21 cellular contexts compared by ENCODE assay signal in the genomic region with DNA sequence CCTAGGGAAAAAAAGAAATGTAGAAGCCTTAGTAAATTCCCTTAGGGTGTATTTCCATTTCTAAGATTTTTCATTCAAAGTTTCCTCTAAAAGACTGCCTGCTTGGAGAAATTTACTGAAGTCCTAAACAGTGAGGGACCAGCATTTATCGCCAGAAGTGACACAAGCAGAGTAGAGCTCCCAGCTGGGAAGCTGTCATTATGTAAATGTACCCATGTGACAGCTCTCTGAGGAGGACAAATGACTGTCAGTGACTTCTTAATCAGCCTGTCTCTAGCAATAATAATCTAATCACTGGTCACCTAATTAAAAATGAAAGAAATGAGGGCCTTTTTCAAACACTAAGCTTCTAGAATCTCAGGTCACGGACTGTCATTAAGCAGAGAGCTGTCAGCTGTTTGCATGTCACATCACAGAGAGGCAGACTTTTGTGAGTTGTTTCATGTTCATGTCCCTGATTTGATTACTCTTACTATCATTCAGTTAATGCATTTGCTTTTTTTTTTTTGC.
"Had no signal": no experiment of that assay in that cellular context is flagged by ENCODE, and none has a peak within 500 bp of the region (broad histone marks: within the 10 kb centered on the region; RNA-seq: fewer than 3 reads in every experiment).

No MANE protein-coding gene starts in this region.

- H3K9me3 Mint-ChIP-seq: activated naive CD4-positive, alpha-beta T cell treated with anti-CD3 and anti-CD28 coated beads, Interleukin-2, amount 50 U/mL, for 24 hours had no signal

- DNase-seq: activated gamma-delta T cell treated with Interleukin-2 at 50 U/mL for 16 hours; activated T-cell treated with anti-CD3 and anti-CD28 coated beads, Interleukin-2, amount 50 U/mL, for 1 hour; aorta; brain microvascular endothelial cell; dermis blood vessel endothelial cell; effector CD8-positive, alpha-beta T cell; erythroblast; foreskin fibroblast; immature natural killer cell; left ventricle myocardium inferior; nucleus accumbens; sigmoid colon; stimulated activated CD4-positive, alpha-beta T cell treated with anti-CD3 and anti-CD28 coated beads, Interleukin-2, amount 100 ng/mL, for 48 hours; stimulated activated CD8-positive, alpha-beta memory T cell treated with anti-CD3 and anti-CD28 coated beads, Interleukin-4, amount 100 ng/mL, for 48 hours; stimulated activated naive B cell treated with anti-CD40 and anti-IgM and Interleukin-4, amounts not matched to agents 10 μg/mL and 1 μg/mL and 100 μg/mL, for 72 hours; T-helper 1 cell; upper lobe of right lung had no signal

- H3K4me3 Mint-ChIP-seq: activated naive CD4-positive, alpha-beta T cell treated with anti-CD3 and anti-CD28 coated beads, Interleukin-2, amount 50 U/mL, for 24 hours; immature natural killer cell; nephron; stimulated activated naive B cell treated with anti-CD40 and anti-IgM and Interleukin-4, amounts not matched to agents 10 μg/mL and 1 μg/mL and 100 μg/mL, for 72 hours had no signal

- H2AFZ ChIP-seq: hepatocyte, parathyroid adenoma had no signal

- H3K4me1 ChIP-seq: left ventricle myocardium inferior, parathyroid adenoma, sigmoid colon, upper lobe of right lung had no signal

- H3K36me3 ChIP-seq: brain microvascular endothelial cell, left ventricle myocardium inferior, sigmoid colon, upper lobe of right lung had no signal

- H3K4me3 ChIP-seq: hepatocyte, left ventricle myocardium inferior, sigmoid colon, upper lobe of right lung had no signal

- H3K4me1 Mint-ChIP-seq: activated naive CD4-positive, alpha-beta T cell treated with anti-CD3 and anti-CD28 coated beads, Interleukin-2, amount 50 U/mL, for 24 hours; immature natural killer cell; nephron had no signal

- H3K36me3 Mint-ChIP-seq: immature natural killer cell had no signal

- H3K27ac Mint-ChIP-seq: activated naive CD4-positive, alpha-beta T cell treated with anti-CD3 and anti-CD28 coated beads, Interleukin-2, amount 50 U/mL, for 24 hours; immature natural killer cell; nephron; stimulated activated naive B cell treated with anti-CD40 and anti-IgM and Interleukin-4, amounts not matched to agents 10 μg/mL and 1 μg/mL and 100 μg/mL, for 72 hours had no signal

- H3K9me3 ChIP-seq: sigmoid colon, upper lobe of right lung had no signal

- ATAC-seq: stimulated activated naive B cell treated with anti-CD40 and anti-IgM and Interleukin-4, amounts not matched to agents 10 μg/mL and 1 μg/mL and 100 μg/mL, for 72 hours; upper lobe of right lung had no signal

- H3K27me3 ChIP-seq: brain microvascular endothelial cell, hepatocyte, sigmoid colon, upper lobe of right lung had no signal
